Comparison of ENCODE assay signal across 14 cellular contexts in genomic region chr1:159239551-159240220, GRCh38. TPM values are rescaled to one million over a fixed set of nuclear protein-coding genes. Genes with fewer than 3 reads are reported as not detected.
DNase-seq lines count a peak whose midpoint lies in the region; ATAC-seq, FAIRE-seq and TF ChIP-seq lines count a peak whose summit lies in the region.
"Had no signal": no experiment of that assay in that cellular context is flagged by ENCODE, and none has a peak within 500 bp of the region (broad histone marks: within the 10 kb centered on the region; RNA-seq: fewer than 3 reads in every experiment).

No MANE protein-coding gene starts in this region.

- TF ChIP-seq CTCF in MM.1S (IDR thresholded peaks at IDR 0.05; ENCODE audit: low read length) (no peak), HepG2 (CRISPR knock-in tag; IDR thresholded peaks at IDR 0.05) (no peak)

- peak overlapping the region; percentile 12 for H3K4me3 ChIP-seq in MM.1S (ENCODE audit: low read length)
- H3K4me3 ChIP-seq in HepG2 (replicated peaks in 1 of 3; ENCODE audit: insufficient read depth in 1 of 3, low read depth in 2 of 3, low read length in 3 of 3), result no peak overlapping the region
- H3K4me3 ChIP-seq: thoracic aorta had no signal

- H3K27ac ChIP-seq in MM.1S (ENCODE audit: low read length), result peak overlapping the region; percentile 5; the same call in 1 of the 2 replicates
- H3K27ac ChIP-seq in HepG2 (ENCODE audit: extremely low read length, insufficient read depth, low read length), result no peak overlapping the region
- H3K27ac ChIP-seq: thoracic aorta had no signal

- peaks cover 24% of the 10 kb centered on the region for H3K4me1 ChIP-seq in MM.1S (ENCODE audit: low read length)
- no peaks in the 10 kb centered on the region for H3K4me1 ChIP-seq in HepG2 (ENCODE audit: insufficient read depth, low read length)

- no TSS peak for BruUV-seq in HepG2 (replicated peaks; lab: Mats Ljungman, UMichigan)

- POLR2A ChIA-PET in HepG2 (lab: Yijun Ruan, JAX), result no interaction called here

- H3K27me3 ChIP-seq in MM.1S (replicated peaks; ENCODE audit: insufficient read depth, low read length) (peaks cover 4% of the 10 kb centered on the region; the same call in 1 of the 2 replicates), HepG2 (ENCODE audit: control insufficient read depth in 1 of 2, insufficient read depth in 2 of 2, low read length in 2 of 2) (no peaks in the 10 kb centered on the region)

- in situ Hi-C loops in HepG2 (cut with HindIII; ENCODE audit: extremely low pct_ligation_motif_present, low pct_unique_long_range_greater_than_20kb), result no loop called here

- DNase-seq in GM12892 (ENCODE audit: insufficient read length), result peak; percentile 23
- peak; percentile 89 for DNase-seq in MM.1S
- no peak for DNase-seq in activated CD4-positive, alpha-beta T cell treated with anti-CD3 and anti-CD28 coated beads, Interleukin-2, amount 50 U/mL, for 48 hours
- DNase-seq in AG20443 (ENCODE audit: low spot score), result no peak
- DNase-seq in NOMO-1 treated with dmso at 0.1 percent for 144 hours (lab: John Stamatoyannopoulos, UW; ENCODE audit: unreplicated experiment), result no peak
- DNase-seq in HepG2 (ENCODE audit: low spot score), result no peak
- DNase-seq: activated CD8-positive, alpha-beta memory T cell treated with anti-CD3 and anti-CD28 coated beads, Interleukin-2, amount 50 U/mL, for 48 hours; kidney glomerular epithelial cell; NCI-H345; nucleus accumbens; T-cell had no signal

- WGBS in HepG2 (ENCODE audit: low lambda C conversion rate), result 0% methylated on average over 4 of the region's 4 CpGs

- H3K9ac ChIP-seq in MM.1S (ENCODE audit: low read length) (no peak overlapping the region), HepG2 (ENCODE audit: insufficient read depth, low read depth, low read length) (no peak overlapping the region)

- TF ChIP-seq POLR2A in GM12892 (IDR thresholded peaks at IDR 0.05; ENCODE audit: low read depth, low read length), result no peak
- TF ChIP-seq POLR2A in HepG2 (IDR thresholded peaks at IDR 0.05; ENCODE audit: insufficient read depth in 1 of 2, low read depth in 2 of 2, low read length in 2 of 2), result no peak

- CTCF ChIA-PET in HepG2 (lab: Yijun Ruan, JAX; ENCODE audit: low intra/inter-chr PET ratio, low total read pairs), result no interaction called here

- no peak for TF ChIP-seq RAD21 in HepG2 (CRISPR knock-in tag; IDR thresholded peaks at IDR 0.05)

- peak overlapping the region; percentile 59 for H3K4me2 ChIP-seq in MM.1S (ENCODE audit: low read depth, low read length)
- H3K4me2 ChIP-seq in HepG2 (ENCODE audit: low read depth, low read length), result no peak overlapping the region

- H3K36me3 ChIP-seq in MM.1S (replicated peaks; ENCODE audit: insufficient read depth, low read length) (no peaks in the 10 kb centered on the region), HepG2 (replicated peaks in 1 of 2; ENCODE audit: control insufficient read depth in 1 of 2, insufficient read depth in 2 of 2, low read length in 2 of 2) (no peaks in the 10 kb centered on the region)
- H3K36me3 ChIP-seq: thoracic aorta had no signal

- H2AFZ ChIP-seq in MM.1S (ENCODE audit: low read length) (no peak overlapping the region), HepG2 (ENCODE audit: low read length) (no peak overlapping the region)

- H4K20me1 ChIP-seq in MM.1S (ENCODE audit: insufficient read depth, low read length) (no peaks in the 10 kb centered on the region), HepG2 (ENCODE audit: insufficient read depth, low read length) (no peaks in the 10 kb centered on the region)

- H3K79me2 ChIP-seq in MM.1S (ENCODE audit: low read length) (no peaks in the 10 kb centered on the region), HepG2 (ENCODE audit: insufficient read depth, low read length) (no peaks in the 10 kb centered on the region)

- TF ChIP-seq EP300 in HepG2 (IDR thresholded peaks at IDR 0.05; ENCODE audit: low read depth in 2 of 2, low read length in 2 of 2) (no peak), HepG2 (CRISPR knock-in tag; IDR thresholded peaks at IDR 0.05; ENCODE audit: borderline replicate concordance) (no peak)

- ATAC-seq in GM19395 (IDR thresholded peaks at IDR 0.05; ENCODE audit: unreplicated experiment) (peak; percentile 96), HG02852 (IDR thresholded peaks at IDR 0.05; ENCODE audit: unreplicated experiment) (peak; percentile 93), HepG2 (no peak)

- no peaks in the 10 kb centered on the region for H3K9me2 ChIP-seq in MM.1S (replicated peaks; ENCODE audit: insufficient read depth, low read length)

- peaks cover 14% of the 10 kb centered on the region for H3F3A ChIP-seq in MM.1S (ENCODE audit: insufficient read depth, low read length)

- FAIRE-seq in GM12892 (lab: Jason Lieb, UNC) (peak; percentile 80), HepG2 (lab: Jason Lieb, UNC) (no peak)

- H3K9me3 ChIP-seq in MM.1S (replicated peaks; ENCODE audit: insufficient read depth, low read length) (no peaks in the 10 kb centered on the region), HepG2 (ENCODE audit: low read length) (peaks cover 26% of the 10 kb centered on the region)
- H3K9me3 ChIP-seq: thoracic aorta had no signal

- intact Hi-C loops in HepG2 (cut with micrococcal nuclease; ENCODE audit: unreplicated experiment), result no loop called here

TF ChIP-seq in HepG2, 621 proteins besides CTCF, POLR2A, EP300 and RAD21 (continues in another document):
- TF ChIP-seq ATF4 (CRISPR knock-in tag; IDR thresholded peaks at IDR 0.05) (no peak), ZNF382 (CRISPR knock-in tag; IDR thresholded peaks at IDR 0.05; ENCODE audit: borderline replicate concordance) (no peak), DZIP1 (CRISPR knock-in tag; IDR thresholded peaks at IDR 0.05) (no peak), KDM4B (CRISPR knock-in tag; IDR thresholded peaks at IDR 0.05) (no peak), RBM22 (optimal IDR thresholded peaks at IDR 0.05; ENCODE audit: low read length) (no peak), ZC3H4 (CRISPR knock-in tag; IDR thresholded peaks at IDR 0.05; ENCODE audit: borderline replicate concordance) (no peak), NFYB (CRISPR knock-in tag; IDR thresholded peaks at IDR 0.05) (no peak), PAX8 (CRISPR knock-in tag; IDR thresholded peaks at IDR 0.05; ENCODE audit: borderline replicate concordance) (no peak), FOXA3 (CRISPR knock-in tag; IDR thresholded peaks at IDR 0.05) (no peak), ZNF776 (CRISPR knock-in tag; IDR thresholded peaks at IDR 0.05) (no peak)

RNA-seq across cellular contexts. Expression of gene ACKR1, which starts 35.0 kb away (rescaled TPM):
- polyA plus RNA-seq in GM12892 (2012; ENCODE audit: missing spikeins), result 2.1 TPM
- total RNA-seq in HepG2 (2016; rRNA removed; fragmentation: Illumina TruSeq; extraction: Trizol), result not detected in 2 replicates
- not detected in 2 replicates for total RNA-seq in HepG2 (2016; cell fraction: cytosol; rRNA removed; fragmentation: Illumina TruSeq; extraction: Trizol; ENCODE audit: low read depth)
- not detected in 2 replicates for total RNA-seq in HepG2 (2016; cell fraction: insoluble cytoplasmic fraction; rRNA removed; fragmentation: Illumina TruSeq; extraction: Trizol)
- not detected in 2 replicates for total RNA-seq in HepG2 (2016; cell fraction: membrane; rRNA removed; fragmentation: Illumina TruSeq; extraction: Trizol)
- total RNA-seq in HepG2 (2016; cell fraction: nucleus; rRNA removed; fragmentation: Illumina TruSeq; extraction: Trizol), result not detected in 2 replicates
- polyA plus RNA-seq in HepG2 (2011; rRNA removed), result not detected in 2 replicates
- not detected in 2 replicates for polyA plus RNA-seq in HepG2 (2011; cell fraction: cytosol; rRNA removed)
- not detected in 2 replicates for polyA plus RNA-seq in HepG2 (2011; cell fraction: nucleus; rRNA removed)
- polyA plus RNA-seq in HepG2 (2012), result not detected in 2 replicates
- not detected in 2 replicates for polyA plus RNA-seq in HepG2 (2016; cell fraction: cytosol; fragmentation: Illumina TruSeq; extraction: Trizol; ENCODE audit: low read depth)
- not detected in 2 replicates for polyA plus RNA-seq in HepG2 (2016; cell fraction: insoluble cytoplasmic fraction; fragmentation: Illumina TruSeq; extraction: Trizol; ENCODE audit: low read depth)
- polyA plus RNA-seq in HepG2 (2016; cell fraction: membrane; fragmentation: Illumina TruSeq; extraction: Trizol; ENCODE audit: low read depth), result not detected in 2 replicates
- not detected in 2 replicates for polyA plus RNA-seq in HepG2 (2016; cell fraction: nucleus; fragmentation: Illumina TruSeq; extraction: Trizol; ENCODE audit: insufficient read depth, low read depth)
- polyA minus RNA-seq in HepG2 (2011; rRNA and poly(A)+ RNA removed; ENCODE audit: low replicate concordance), result not detected in 2 replicates
- polyA minus RNA-seq in HepG2 (2011; cell fraction: cytosol; rRNA and poly(A)+ RNA removed), result not detected in 2 replicates
- polyA minus RNA-seq in HepG2 (2011; cell fraction: nucleus; rRNA and poly(A)+ RNA removed), result not detected in 2 replicates

Comparison
In these comparisons a context has a peak if more than half of its experiments do, and no peak if none do; other contexts are left out.
1. DNase-seq: peak in GM12892 (single experiment) and MM.1S (single experiment); none in activated CD4-positive, alpha-beta T cell treated with anti-CD3 and anti-CD28 coated beads, Interleukin-2, amount 50 U/mL, for 48 hours (0 of 2), AG20443 (single experiment), NOMO-1 treated with dmso at 0.1 percent for 144 hours (single experiment) and HepG2 (single experiment).